In the genomic region with DNA sequence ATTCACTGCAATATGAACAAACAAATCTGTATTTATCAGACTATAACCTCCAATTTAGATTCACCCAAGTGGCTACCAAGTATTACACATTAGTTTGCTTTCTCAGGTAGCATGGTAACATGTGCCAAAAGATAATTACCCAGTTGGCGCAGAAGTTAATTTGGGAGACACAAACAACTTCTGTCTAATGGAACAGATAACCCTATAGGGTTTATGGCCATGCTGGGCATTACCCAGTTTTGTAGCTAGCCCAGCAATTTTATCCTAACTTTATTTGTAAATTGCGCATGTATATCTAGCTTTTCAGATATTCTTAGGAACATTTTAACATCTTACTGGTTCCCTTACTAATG, we compare ENCODE assay signal across 1 cellular context.
TF ChIP-seq lines count a peak whose summit lies in the region.

No MANE protein-coding gene starts in this region.

TF ChIP-seq in liver, 16 proteins besides CTCF, POLR2A, EP300 and RAD21 (continued from another document):
- TF ChIP-seq, protein P1, sequence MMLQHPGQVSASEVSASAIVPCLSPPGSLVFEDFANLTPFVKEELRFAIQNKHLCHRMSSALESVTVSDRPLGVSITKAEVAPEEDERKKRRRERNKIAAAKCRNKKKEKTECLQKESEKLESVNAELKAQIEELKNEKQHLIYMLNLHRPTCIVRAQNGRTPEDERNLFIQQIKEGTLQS (IDR thresholded peaks at IDR 0.05) = no peak
- TF ChIP-seq FOXA1 (IDR thresholded peaks at IDR 0.05) = no peak
- no peak for TF ChIP-seq EGR1 (IDR thresholded peaks at IDR 0.05; ENCODE audit: low read depth in 2 of 2)
- TF ChIP-seq JUND (IDR thresholded peaks at IDR 0.05) = no peak
- no peak for TF ChIP-seq FOXA2 (IDR thresholded peaks at IDR 0.05)
- no peak for TF ChIP-seq TAF1 (conservative IDR thresholded peaks at IDR 0.05)
